In the genomic region with DNA sequence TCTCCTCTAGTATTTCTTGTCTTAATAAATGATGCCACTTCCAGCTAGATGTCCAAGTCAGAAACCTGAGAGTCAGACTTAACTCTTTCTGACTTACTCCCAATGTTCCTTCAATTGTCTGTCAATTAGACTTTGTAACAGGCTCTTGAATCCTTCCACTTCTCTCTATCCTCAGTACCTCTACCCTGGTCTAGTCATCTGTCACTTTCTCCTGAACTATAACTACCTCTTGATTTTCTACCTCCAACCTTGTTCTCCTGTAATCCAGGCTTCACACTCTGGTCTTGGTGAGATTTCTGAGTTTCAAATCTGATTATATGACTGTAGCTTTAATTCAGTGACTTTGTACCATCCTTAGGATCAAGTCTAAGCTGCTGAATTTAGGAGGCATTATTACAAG, we compare ENCODE assay signal across 7 cellular contexts.
"Had no signal": no experiment of that assay in that cellular context is flagged by ENCODE, and none has a peak within 500 bp of the region (broad histone marks: within the 10 kb centered on the region; RNA-seq: fewer than 3 reads in every experiment).

No MANE protein-coding gene starts in this region.

- H3K4me3 Mint-ChIP-seq: H9 had no signal

- ATAC-seq: K562 had no signal

- DNase-seq: GM23248, GOT3, H9, HCEC 1CT, IMR-90, KG1 had no signal

- H3K27ac Mint-ChIP-seq: H9 had no signal

- FAIRE-seq: K562 had no signal

- H3K4me1 Mint-ChIP-seq: H9 had no signal
